ENCODE assay signal across 12 cellular contexts in the genomic region with DNA sequence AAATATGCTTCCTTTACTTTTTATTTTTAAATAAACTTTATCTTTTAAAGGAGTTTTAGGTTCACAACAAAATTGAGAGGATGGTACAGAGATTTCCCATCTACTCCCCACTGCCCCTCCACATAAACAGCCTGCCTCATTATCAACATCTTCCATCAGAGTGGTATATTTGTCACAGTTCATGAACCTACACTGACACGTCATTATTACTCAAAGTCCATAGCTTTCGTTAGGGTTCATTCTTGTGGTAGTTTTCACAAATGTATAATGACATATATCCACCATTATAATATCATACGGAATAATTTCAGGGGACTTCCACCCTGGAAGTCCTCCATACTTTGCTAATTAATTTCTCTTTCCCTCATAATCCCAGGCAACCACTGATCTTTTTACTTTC.
DNase-seq lines count a peak whose midpoint lies in the region; TF ChIP-seq lines count a peak whose summit lies in the region.
"Had no signal": no experiment of that assay in that cellular context is flagged by ENCODE, and none has a peak within 500 bp of the region (broad histone marks: within the 10 kb centered on the region; RNA-seq: fewer than 3 reads in every experiment).

No MANE protein-coding gene starts in this region.

- peaks cover 18% of the 10 kb centered on the region for H3K4me1 Mint-ChIP-seq in HFFc6 (ENCODE audit: low read depth)
- H3K4me1 Mint-ChIP-seq: H9 had no signal

- H3K27me3 Mint-ChIP-seq in HFFc6 (ENCODE audit: insufficient read depth): no peaks in the 10 kb centered on the region; the same call in none of the 2 replicates
- H3K27me3 Mint-ChIP-seq: CD4-positive, alpha-beta memory T cell had no signal

- peaks cover 5% of the 10 kb centered on the region; the same call in 1 of the 2 replicates for H3K9me3 Mint-ChIP-seq in HFFc6

- DNase-seq in ELR (ENCODE audit: low read depth): peak; percentile 68
- DNase-seq in HFFc6: peak; percentile 6
- peak; percentile 45 for DNase-seq in RKO (ENCODE audit: low spot score)
- no peak for DNase-seq in NCI-H1436 (lab: John Stamatoyannopoulos, UW)
- DNase-seq in GM19238 (ENCODE audit: insufficient read length, low spot score): no peak
- no peak for DNase-seq in iPS-NIHi11 (ENCODE audit: low spot score)
- DNase-seq: BE2C; CD4-positive, alpha-beta memory T cell; DMS79 treated with DMSO at 0.1 percent for 48 hours; GOT3; H9; KBM-7 had no signal

- TF ChIP-seq CTCF in HFFc6 (IDR thresholded peaks at IDR 0.05): no peak

- H3K36me3 Mint-ChIP-seq in HFFc6 (ENCODE audit: low read depth): peaks cover 7% of the 10 kb centered on the region; the same call in 1 of the 2 replicates

- H3K27ac Mint-ChIP-seq in HFFc6: no peak overlapping the region
- H3K27ac Mint-ChIP-seq: H9 had no signal

- no peak overlapping the region for H3K4me3 Mint-ChIP-seq in HFFc6
- H3K4me3 Mint-ChIP-seq: CD4-positive, alpha-beta memory T cell; H9 had no signal

Comparison
In these comparisons a context has a peak if more than half of its experiments do, and no peak if none do; other contexts are left out.
1. DNase-seq: peak in ELR (single experiment), HFFc6 (single experiment) and RKO (single experiment); none in NCI-H1436 (single experiment), GM19238 (single experiment) and iPS-NIHi11 (single experiment).